Comparison of ENCODE assay signal across 8 cellular contexts in genomic region chr2:200962821-200963128, GRCh38. TPM values are rescaled to one million over a fixed set of nuclear protein-coding genes. Genes with fewer than 3 reads are reported as not detected.
DNase-seq lines count a peak whose midpoint lies in the region; ATAC-seq and TF ChIP-seq lines count a peak whose summit lies in the region.

No MANE protein-coding gene starts in this region.

- CTCF ChIA-PET in activated CD4-positive, alpha-beta memory T cell treated with anti-CD3 and anti-CD28 coated beads, Interleukin-2, amount 10 ng/mL, durations not matched to agents 7 days and 5 days (lab: Charles Lee): interaction anchor here (0.7 to 3.6 kb wide), 34 partner anchors 9 to 271 kb away, joined by 3 to 54 read pairs (median 5); partner anchors contain the start of genes CASP10, CFLAR, NIF3L1 and PPIL3

- peak overlapping the region; percentile 94 for H2AFZ ChIP-seq in smooth muscle cell (ENCODE audit: low read depth)

- no peaks in the 10 kb centered on the region for H3K9me3 Mint-ChIP-seq in activated T-cell treated with anti-CD3 and anti-CD28 coated beads, Interleukin-2, amount 50 U/mL, for 4 hours
- H3K9me3 Mint-ChIP-seq in activated CD4-positive, alpha-beta memory T cell treated with anti-CD3 and anti-CD28 coated beads, Interleukin-2, amount 10 ng/mL, durations not matched to agents 7 days and 5 days: no peaks in the 10 kb centered on the region

- H3F3A ChIP-seq in smooth muscle cell (ENCODE audit: low read depth): peaks cover 5% of the 10 kb centered on the region

- POLR2A ChIA-PET in activated CD4-positive, alpha-beta memory T cell treated with anti-CD3 and anti-CD28 coated beads, Interleukin-2, amount 10 ng/mL, durations not matched to agents 7 days and 5 days (lab: Charles Lee): interaction anchor here (0.5 to 3.5 kb wide), 29 partner anchors 9 to 1350 kb away, joined by 3 to 32 read pairs (median 4); partner anchors contain the start of genes BZW1, CASP10, CFLAR and CLK1

- H3K9me3 ChIP-seq in right cardiac atrium (ENCODE audit: control insufficient read depth, low read length): no peaks in the 10 kb centered on the region
- H3K9me3 ChIP-seq in smooth muscle cell (replicated peaks; ENCODE audit: low read depth): no peaks in the 10 kb centered on the region

- no peaks in the 10 kb centered on the region for H3K27me3 Mint-ChIP-seq in activated T-cell treated with anti-CD3 and anti-CD28 coated beads, Interleukin-2, amount 50 U/mL, for 4 hours (ENCODE audit: low read depth)
- H3K27me3 Mint-ChIP-seq in activated CD4-positive, alpha-beta memory T cell treated with anti-CD3 and anti-CD28 coated beads, Interleukin-2, amount 10 ng/mL, durations not matched to agents 7 days and 5 days: no peaks in the 10 kb centered on the region

- H3K27ac ChIP-seq in right cardiac atrium (ENCODE audit: low read length): peak overlapping the region; percentile 41
- H3K27ac ChIP-seq in smooth muscle cell (ENCODE audit: low read depth): peak overlapping the region; percentile 51

- H3K4me1 ChIP-seq in right cardiac atrium (ENCODE audit: control insufficient read depth, insufficient read depth, low read length): peaks cover 1% of the 10 kb centered on the region
- peaks cover 21% of the 10 kb centered on the region for H3K4me1 ChIP-seq in smooth muscle cell (ENCODE audit: low read depth)

- H4K20me1 ChIP-seq in smooth muscle cell (ENCODE audit: low read depth): no peaks in the 10 kb centered on the region

- peak; percentile 8 to 17 for ATAC-seq in activated T-cell treated with anti-CD3 and anti-CD28 coated beads, Interleukin-2, amount 50 U/mL, for 4 hours
- ATAC-seq in HG03039 (IDR thresholded peaks at IDR 0.05; ENCODE audit: unreplicated experiment): peak; percentile 14
- peak; percentile 50 to 56 for ATAC-seq in right cardiac atrium

- DNase-seq in activated T-cell treated with anti-CD3 and anti-CD28 coated beads, Interleukin-2, amount 50 U/mL, for 4 hours: no peak
- DNase-seq in activated T-cell treated with anti-CD3 and anti-CD28 coated beads, Interleukin-2, amount 50 U/mL, for 1 hour: no peak
- no peak for DNase-seq in activated CD4-positive, alpha-beta memory T cell treated with anti-CD3 and anti-CD28 coated beads, Interleukin-2, amount 10 ng/mL, durations not matched to agents 7 days and 5 days
- peak in 2 of 3 donors; percentile 17 to 18 for DNase-seq in right cardiac atrium
- no peak for DNase-seq in smooth muscle cell (lab: John Stamatoyannopoulos, UW; ENCODE audit: unreplicated experiment)
- DNase-seq in epidermal melanocyte (ENCODE audit: insufficient read length, low spot score): no peak
- no peak for DNase-seq in NCI-H510A treated with DMSO at 0.1 percent for 48 hours (lab: John Stamatoyannopoulos, UW)

- H3K4me3 ChIP-seq in right cardiac atrium (ENCODE audit: low read length) (peak overlapping the region; percentile 52), smooth muscle cell (peak overlapping the region; percentile 98)

- peak overlapping the region; percentile 85 for H3K9ac ChIP-seq in smooth muscle cell (ENCODE audit: low read depth)

- intact Hi-C loops in right cardiac atrium (cut with DNase I): no loop called here

- WGBS in right cardiac atrium: 2% methylated on average over 6 of the region's 6 CpGs
- 5% methylated on average over 6 of the region's 6 CpGs for WGBS in smooth muscle cell (ENCODE audit: low lambda C conversion rate)

- peaks cover 12% of the 10 kb centered on the region for H3K36me3 Mint-ChIP-seq in activated T-cell treated with anti-CD3 and anti-CD28 coated beads, Interleukin-2, amount 50 U/mL, for 4 hours (ENCODE audit: insufficient read depth)
- H3K36me3 Mint-ChIP-seq in activated CD4-positive, alpha-beta memory T cell treated with anti-CD3 and anti-CD28 coated beads, Interleukin-2, amount 10 ng/mL, durations not matched to agents 7 days and 5 days (ENCODE audit: low read depth): peaks cover 27% of the 10 kb centered on the region

- H3K27ac Mint-ChIP-seq in activated CD4-positive, alpha-beta memory T cell treated with anti-CD3 and anti-CD28 coated beads, Interleukin-2, amount 10 ng/mL, durations not matched to agents 7 days and 5 days: peak overlapping the region; percentile 86

- TF ChIP-seq CTCF in smooth muscle cell (IDR thresholded peaks at IDR 0.05; ENCODE audit: borderline replicate concordance, insufficient read depth, poor library complexity, severe bottlenecking): no peak

- peak overlapping the region; percentile 91 for H3K4me3 Mint-ChIP-seq in activated T-cell treated with anti-CD3 and anti-CD28 coated beads, Interleukin-2, amount 50 U/mL, for 4 hours
- H3K4me3 Mint-ChIP-seq in activated CD4-positive, alpha-beta memory T cell treated with anti-CD3 and anti-CD28 coated beads, Interleukin-2, amount 10 ng/mL, durations not matched to agents 7 days and 5 days: peak overlapping the region; percentile 92

- peak overlapping the region; percentile 88 for H3K4me2 ChIP-seq in smooth muscle cell

- peaks cover 28% of the 10 kb centered on the region for H3K79me2 ChIP-seq in smooth muscle cell (ENCODE audit: low read depth)

- H3K27me3 ChIP-seq in right cardiac atrium (ENCODE audit: control insufficient read depth, insufficient read depth): no peaks in the 10 kb centered on the region
- no peaks in the 10 kb centered on the region for H3K27me3 ChIP-seq in smooth muscle cell (ENCODE audit: low read depth)

- H3K4me1 Mint-ChIP-seq in activated T-cell treated with anti-CD3 and anti-CD28 coated beads, Interleukin-2, amount 50 U/mL, for 4 hours (ENCODE audit: low read depth): peaks cover 58% of the 10 kb centered on the region
- peaks cover 69% of the 10 kb centered on the region for H3K4me1 Mint-ChIP-seq in activated CD4-positive, alpha-beta memory T cell treated with anti-CD3 and anti-CD28 coated beads, Interleukin-2, amount 10 ng/mL, durations not matched to agents 7 days and 5 days

- no peaks in the 10 kb centered on the region for H3K36me3 ChIP-seq in smooth muscle cell (ENCODE audit: low read depth)

RNA-seq across cellular contexts. Expression of gene ORC2, which starts 0.7 kb away (rescaled TPM):
- total RNA-seq in activated T-cell treated with anti-CD3 and anti-CD28 coated beads, Interleukin-2, amount 50 U/mL, for 4 hours: 10 to 100 TPM; 42.7 to 52.4 (median 45.9) TPM
- total RNA-seq in activated CD4-positive, alpha-beta memory T cell treated with anti-CD3 and anti-CD28 coated beads, Interleukin-2, amount 10 ng/mL, durations not matched to agents 7 days and 5 days: 10 to 100 TPM; 50.8 to 51.6 TPM
- total RNA-seq in right cardiac atrium: 10 to 100 TPM; 23.0 to 25.8 (median 23.7) TPM
- polyA plus RNA-seq in right cardiac atrium: 9.4 TPM
- 11.5 and 16.0 TPM in 2 replicates for total RNA-seq in smooth muscle cell
- polyA plus RNA-seq in smooth muscle cell: 7.1 and 8.3 TPM in 2 replicates

Comparison
In these comparisons a context has a peak if more than half of its experiments do, and no peak if none do; other contexts are left out.
1. DNase-seq: peak in right cardiac atrium (2 of 3); none in activated T-cell treated with anti-CD3 and anti-CD28 coated beads, Interleukin-2, amount 50 U/mL, for 4 hours (single experiment), activated T-cell treated with anti-CD3 and anti-CD28 coated beads, Interleukin-2, amount 50 U/mL, for 1 hour (single experiment), activated CD4-positive, alpha-beta memory T cell treated with anti-CD3 and anti-CD28 coated beads, Interleukin-2, amount 10 ng/mL, durations not matched to agents 7 days and 5 days (single experiment), smooth muscle cell (single experiment), epidermal melanocyte (single experiment) and NCI-H510A treated with DMSO at 0.1 percent for 48 hours (single experiment).
2. Peak in every context shown above with its lines, with median percentiles within 50 percentile points of each other: ATAC-seq.